In the genomic region with DNA sequence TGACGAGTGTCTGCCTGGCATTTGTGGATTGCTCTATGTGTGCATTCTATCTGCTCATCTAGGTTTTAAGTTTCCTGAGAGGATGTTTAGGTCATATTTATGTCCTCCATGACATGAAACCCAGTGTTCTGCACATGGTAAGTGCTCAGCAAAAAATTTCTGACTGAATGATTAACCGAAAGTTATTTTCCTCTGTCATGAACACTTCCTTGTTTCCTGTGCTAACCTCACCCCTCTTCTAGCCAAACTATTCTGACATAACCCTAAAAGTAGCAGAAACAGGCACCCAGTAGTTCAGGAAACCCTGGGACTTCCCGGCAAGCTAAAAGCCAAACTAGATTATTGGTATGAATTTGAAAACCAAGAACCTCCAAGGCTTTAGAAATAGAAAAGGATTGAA, we compare ENCODE assay signal across 29 cellular contexts.
DNase-seq lines count a peak whose midpoint lies in the region; ATAC-seq and TF ChIP-seq lines count a peak whose summit lies in the region.
"Had no signal": no experiment of that assay in that cellular context is flagged by ENCODE, and none has a peak within 500 bp of the region (broad histone marks: within the 10 kb centered on the region; RNA-seq: fewer than 3 reads in every experiment).

No MANE protein-coding gene starts in this region.

- in situ Hi-C loops in GM13977 (cut with MboI; ENCODE audit: low pct_unique_long_range_greater_than_20kb, low sequenced_read_pairs, unreplicated experiment) = no loop called here

- ATAC-seq in GM19025 (IDR thresholded peaks at IDR 0.05; ENCODE audit: low read depth, unreplicated experiment) = peak; percentile 78
- peak; percentile 77 for ATAC-seq in HG02588 (IDR thresholded peaks at IDR 0.05; ENCODE audit: unreplicated experiment)
- peak; percentile 33 for ATAC-seq in HG03565 (IDR thresholded peaks at IDR 0.05; ENCODE audit: unreplicated experiment)
- ATAC-seq in left cardiac atrium = no peak
- ATAC-seq in HG03342 (IDR thresholded peaks at IDR 0.05; ENCODE audit: unreplicated experiment) = no peak
- ATAC-seq: activated naive CD4-positive, alpha-beta T cell treated with anti-CD3 and anti-CD28 coated beads, Interleukin-2, amount 50 U/mL, for 72 hours had no signal

- TF ChIP-seq CTCF in GM13977 (IDR thresholded peaks at IDR 0.05; ENCODE audit: extremely low read depth, insufficient read depth, missing control alignments) = no peak

- peak; percentile 9 for DNase-seq in GM13977 (ENCODE audit: low spot score)
- DNase-seq in NCI-H345 treated with DMSO at 0.1 percent for 48 hours (lab: John Stamatoyannopoulos, UW; ENCODE audit: unreplicated experiment) = no peak
- DNase-seq in left cardiac atrium = no peak
- DNase-seq in occipital lobe (lab: John Stamatoyannopoulos, UW) = no peak
- DNase-seq: activated CD4-positive, alpha-beta T cell treated with anti-CD3 and anti-CD28 coated beads for 4 hours; amygdala; brain microvascular endothelial cell; cerebellar nuclear complex; dermis blood vessel endothelial cell; DND-41; endodermal cell; GF-D8; GM23248; HFFc6; IMR-90; left ventricle myocardium inferior; mesenchymal stem cell; NCI-H1092 treated with DMSO at 0.1 percent for 48 hours; NCI-H1694 treated with DMSO at 0.1 percent for 48 hours; NCI-H510A; retina; SJCRH30; stimulated activated naive CD4-positive, alpha-beta T cell treated with Interleukin-2 at 50 U/mL for 16 hours; T-helper 9 cell had no signal

- intact Hi-C loops in left cardiac atrium (cut with DNase I) = no loop called here

Comparison
In these comparisons a context has a peak if more than half of its experiments do, and no peak if none do; other contexts are left out.
1. ATAC-seq: peak in GM19025 (single experiment), HG02588 (single experiment) and HG03565 (single experiment); none in left cardiac atrium (0 of 2) and HG03342 (single experiment).